Comparison of ENCODE assay signal across 1 cellular context in genomic region chr15:87671289-87671688, GRCh38.
TF ChIP-seq lines count a peak whose summit lies in the region.

No MANE protein-coding gene starts in this region.

TF ChIP-seq in K562, 482 proteins besides CTCF, POLR2A, EP300 and RAD21 (continued from another document and continues in another):
- no peak for TF ChIP-seq FOXO4 (CRISPR knock-in tag; IDR thresholded peaks at IDR 0.05)
- peak in 1 of 2 experiments; percentile 36; a peak in 1 of 4 replicates for TF ChIP-seq MAZ (CRISPR knock-in tag; conservative IDR thresholded peaks at IDR 0.05 in 1 of 2, IDR thresholded peaks at IDR 0.05 in 1 of 2)
- no peak for TF ChIP-seq ZNF280B (CRISPR knock-in tag; IDR thresholded peaks at IDR 0.05)
- 0 out of 2 replicates have a peak, but pooled peaks have one; percentile 43 for TF ChIP-seq TCF7 (IDR thresholded peaks at IDR 0.05; ENCODE audit: borderline replicate concordance)
- TF ChIP-seq COPS2 (conservative IDR thresholded peaks at IDR 0.05) = no peak
- no peak for TF ChIP-seq ZNF175 (CRISPR knock-in tag; IDR thresholded peaks at IDR 0.05; ENCODE audit: low read depth)
- TF ChIP-seq SMARCA4 (IDR thresholded peaks at IDR 0.05) = peak; percentile 93
- no peak for TF ChIP-seq RBM17 (IDR thresholded peaks at IDR 0.05; ENCODE audit: borderline replicate concordance, low read depth, low read length)
- 0 out of 2 replicates have a peak, but pooled peaks have one; percentile 38 for TF ChIP-seq HBP1 (CRISPR knock-in tag; IDR thresholded peaks at IDR 0.05)
- TF ChIP-seq ZNF766 (CRISPR knock-in tag; conservative IDR thresholded peaks at IDR 0.05) = peak; percentile 82
- no peak for TF ChIP-seq ZNF316 (IDR thresholded peaks at IDR 0.05)
- TF ChIP-seq HDAC1 (IDR thresholded peaks at IDR 0.05) = peak; percentile 64 to 85; a peak in 2 of 4 replicates
- no peak for TF ChIP-seq ETS1 (conservative IDR thresholded peaks at IDR 0.05; ENCODE audit: control insufficient read depth, low read depth, low read length)
- peak; percentile 97 for TF ChIP-seq NCOR1 (IDR thresholded peaks at IDR 0.05)
- no peak for TF ChIP-seq RBFOX2 (IDR thresholded peaks at IDR 0.05; ENCODE audit: low read depth, low read length)
- TF ChIP-seq NFATC3 (IDR thresholded peaks at IDR 0.05) = 0 out of 2 replicates have a peak, but pooled peaks have one; percentile 44
- TF ChIP-seq MITF (IDR thresholded peaks at IDR 0.05) = 0 out of 2 replicates have a peak, but pooled peaks have one; percentile 26
- TF ChIP-seq ARNT (IDR thresholded peaks at IDR 0.05) = peak; percentile 85 to 90
- no peak for TF ChIP-seq EZH2 (IDR thresholded peaks at IDR 0.05; ENCODE audit: borderline replicate concordance, low read depth, low read length)
- TF ChIP-seq SMAD1 (IDR thresholded peaks at IDR 0.05; ENCODE audit: low read depth, low read length, partially characterized antibody) = peak; percentile 65
- no peak for TF ChIP-seq ZFPM2 (CRISPR knock-in tag; IDR thresholded peaks at IDR 0.05)
- no peak for TF ChIP-seq STAT6 (CRISPR knock-in tag; IDR thresholded peaks at IDR 0.05)
- TF ChIP-seq ZNF134 (CRISPR knock-in tag; conservative IDR thresholded peaks at IDR 0.05) = 0 out of 2 replicates have a peak, but pooled peaks have one; percentile 24
- peak; percentile 63; the same call in 1 of the 2 replicates for TF ChIP-seq SMAD3 (CRISPR knock-in tag; conservative IDR thresholded peaks at IDR 0.05)
- TF ChIP-seq TBL1XR1 (IDR thresholded peaks at IDR 0.05; ENCODE audit: low read length in 2 of 2) = peak in 1 of 2 experiments; percentile 84; a peak in 2 of 4 replicates
- no peak for TF ChIP-seq CBFB (CRISPR knock-in tag; IDR thresholded peaks at IDR 0.05)
- peak; percentile 65 for TF ChIP-seq CREM (IDR thresholded peaks at IDR 0.05; ENCODE audit: low read depth)
- TF ChIP-seq ZBTB7A (IDR thresholded peaks at IDR 0.05; ENCODE audit: borderline replicate concordance, control insufficient read depth, low read depth, low read length) = no peak
- TF ChIP-seq ZMIZ1 (IDR thresholded peaks at IDR 0.05; ENCODE audit: low read depth in 2 of 2, low read length in 2 of 2) = peak in 1 of 2 experiments; percentile 90; a peak in 2 of 4 replicates
- TF ChIP-seq CHCHD3 (CRISPR knock-in tag; IDR thresholded peaks at IDR 0.05) = no peak
- peak; percentile 96 for TF ChIP-seq TRIM24 (IDR thresholded peaks at IDR 0.05)
- no peak for TF ChIP-seq CCAR2 (IDR thresholded peaks at IDR 0.05; ENCODE audit: low read depth, low read length)
- no peak for TF ChIP-seq PCBP2 (IDR thresholded peaks at IDR 0.05; ENCODE audit: low read depth, low read length, poor library complexity, severe bottlenecking)
- TF ChIP-seq E2F6 (IDR thresholded peaks at IDR 0.05; ENCODE audit: borderline replicate concordance in 1 of 2, extremely low read depth in 1 of 2, insufficient read depth in 1 of 2, insufficient read length in 1 of 2, low read depth in 1 of 2, low read length in 1 of 2, poor library complexity in 1 of 2, severe bottlenecking in 1 of 2) = no peak
- no peak for TF ChIP-seq TBP (optimal IDR thresholded peaks at IDR 0.05; ENCODE audit: low read depth, low read length)
- TF ChIP-seq ARID3A (IDR thresholded peaks at IDR 0.05; ENCODE audit: borderline replicate concordance, low read depth, low read length) = no peak
- TF ChIP-seq ARID1B (IDR thresholded peaks at IDR 0.05) = peak; percentile 98
- TF ChIP-seq HNRNPUL1 (IDR thresholded peaks at IDR 0.05; ENCODE audit: low read length) = no peak
- no peak for TF ChIP-seq ZBTB1 (CRISPR knock-in tag; IDR thresholded peaks at IDR 0.05; ENCODE audit: borderline replicate concordance, low read depth)
- TF ChIP-seq PKNOX1 (IDR thresholded peaks at IDR 0.05) = peak; percentile 94
- TF ChIP-seq TFAP4 (CRISPR knock-in tag; IDR thresholded peaks at IDR 0.05; ENCODE audit: borderline replicate concordance) = peak; percentile 84
- no peak for TF ChIP-seq MAX (CRISPR knock-in tag; IDR thresholded peaks at IDR 0.05)
